ENCODE assay signal across 1 cellular context in the genomic region with DNA sequence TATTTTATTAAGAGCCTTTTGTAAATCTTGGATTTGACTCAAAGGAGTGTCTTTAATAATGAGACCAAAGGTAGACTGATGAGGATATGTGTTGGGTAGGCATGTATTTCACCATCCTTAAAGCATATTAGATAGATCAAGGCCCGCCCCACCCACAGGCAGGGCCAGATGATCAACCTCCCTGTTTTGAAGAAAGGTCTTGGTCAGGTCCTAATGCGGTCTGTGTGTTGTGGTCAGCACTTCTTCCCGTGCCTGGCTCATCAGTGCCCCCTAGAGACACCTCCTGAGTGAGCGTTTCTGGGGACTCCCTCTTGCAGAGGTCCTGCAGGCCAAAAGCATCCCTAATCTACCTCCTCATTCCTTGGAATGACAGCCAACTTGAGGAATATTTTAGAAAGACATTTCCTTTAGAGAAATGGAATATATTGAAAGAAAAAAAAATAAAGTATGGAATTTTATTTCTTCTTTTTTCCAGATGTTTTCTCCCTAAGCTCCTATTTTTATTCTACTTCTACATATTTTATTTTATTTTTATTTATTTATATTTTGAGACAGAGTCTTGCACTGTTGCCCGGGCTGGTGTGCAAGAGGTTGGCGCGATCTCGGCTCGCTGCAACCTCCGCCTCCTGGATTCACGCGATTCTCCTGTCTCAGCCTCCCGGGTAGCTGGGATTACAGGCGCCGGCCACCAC.
TF ChIP-seq lines count a peak whose summit lies in the region.

No MANE protein-coding gene starts in this region.

TF ChIP-seq in HepG2, 621 proteins besides CTCF, POLR2A, EP300 and RAD21 (continued from another document and continues in another):
- TF ChIP-seq RNF219 (CRISPR knock-in tag; IDR thresholded peaks at IDR 0.05): no peak
- TF ChIP-seq, protein P1, sequence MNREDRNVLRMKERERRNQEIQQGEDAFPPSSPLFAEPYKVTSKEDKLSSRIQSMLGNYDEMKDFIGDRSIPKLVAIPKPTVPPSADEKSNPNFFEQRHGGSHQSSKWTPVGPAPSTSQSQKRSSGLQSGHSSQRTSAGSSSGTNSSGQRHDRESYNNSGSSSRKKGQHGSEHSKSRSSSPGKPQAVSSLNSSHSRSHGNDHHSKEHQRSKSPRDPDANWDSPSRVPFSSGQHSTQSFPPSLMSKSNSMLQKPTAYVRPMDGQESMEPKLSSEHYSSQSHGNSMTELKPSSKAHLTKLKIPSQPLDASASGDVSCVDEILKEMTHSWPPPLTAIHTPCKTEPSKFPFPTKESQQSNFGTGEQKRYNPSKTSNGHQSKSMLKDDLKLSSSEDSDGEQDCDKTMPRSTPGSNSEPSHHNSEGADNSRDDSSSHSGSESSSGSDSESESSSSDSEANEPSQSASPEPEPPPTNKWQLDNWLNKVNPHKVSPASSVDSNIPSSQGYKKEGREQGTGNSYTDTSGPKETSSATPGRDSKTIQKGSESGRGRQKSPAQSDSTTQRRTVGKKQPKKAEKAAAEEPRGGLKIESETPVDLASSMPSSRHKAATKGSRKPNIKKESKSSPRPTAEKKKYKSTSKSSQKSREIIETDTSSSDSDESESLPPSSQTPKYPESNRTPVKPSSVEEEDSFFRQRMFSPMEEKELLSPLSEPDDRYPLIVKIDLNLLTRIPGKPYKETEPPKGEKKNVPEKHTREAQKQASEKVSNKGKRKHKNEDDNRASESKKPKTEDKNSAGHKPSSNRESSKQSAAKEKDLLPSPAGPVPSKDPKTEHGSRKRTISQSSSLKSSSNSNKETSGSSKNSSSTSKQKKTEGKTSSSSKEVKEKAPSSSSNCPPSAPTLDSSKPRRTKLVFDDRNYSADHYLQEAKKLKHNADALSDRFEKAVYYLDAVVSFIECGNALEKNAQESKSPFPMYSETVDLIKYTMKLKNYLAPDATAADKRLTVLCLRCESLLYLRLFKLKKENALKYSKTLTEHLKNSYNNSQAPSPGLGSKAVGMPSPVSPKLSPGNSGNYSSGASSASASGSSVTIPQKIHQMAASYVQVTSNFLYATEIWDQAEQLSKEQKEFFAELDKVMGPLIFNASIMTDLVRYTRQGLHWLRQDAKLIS (CRISPR knock-in tag; IDR thresholded peaks at IDR 0.05): no peak
- peak; percentile 80; the same call in 1 of the 2 replicates for TF ChIP-seq KAT7 (CRISPR knock-in tag; IDR thresholded peaks at IDR 0.05; ENCODE audit: borderline replicate concordance)
- TF ChIP-seq KAT8 (CRISPR knock-in tag; IDR thresholded peaks at IDR 0.05): peak; percentile 37; the same call in 1 of the 2 replicates
- TF ChIP-seq, protein P2, sequence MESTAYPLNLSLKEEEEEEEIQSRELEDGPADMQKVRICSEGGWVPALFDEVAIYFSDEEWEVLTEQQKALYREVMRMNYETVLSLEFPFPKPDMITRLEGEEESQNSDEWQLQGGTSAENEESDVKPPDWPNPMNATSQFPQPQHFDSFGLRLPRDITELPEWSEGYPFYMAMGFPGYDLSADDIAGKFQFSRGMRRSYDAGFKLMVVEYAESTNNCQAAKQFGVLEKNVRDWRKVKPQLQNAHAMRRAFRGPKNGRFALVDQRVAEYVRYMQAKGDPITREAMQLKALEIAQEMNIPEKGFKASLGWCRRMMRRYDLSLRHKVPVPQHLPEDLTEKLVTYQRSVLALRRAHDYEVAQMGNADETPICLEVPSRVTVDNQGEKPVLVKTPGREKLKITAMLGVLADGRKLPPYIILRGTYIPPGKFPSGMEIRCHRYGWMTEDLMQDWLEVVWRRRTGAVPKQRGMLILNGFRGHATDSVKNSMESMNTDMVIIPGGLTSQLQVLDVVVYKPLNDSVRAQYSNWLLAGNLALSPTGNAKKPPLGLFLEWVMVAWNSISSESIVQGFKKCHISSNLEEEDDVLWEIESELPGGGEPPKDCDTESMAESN (CRISPR knock-in tag; conservative IDR thresholded peaks at IDR 0.05): 0 out of 2 replicates have a peak, but pooled peaks have one; percentile 45
- no peak for TF ChIP-seq POLR2AphosphoS5 (IDR thresholded peaks at IDR 0.05; ENCODE audit: low read depth, low read length)
- no peak for TF ChIP-seq JUND (CRISPR knock-in tag; IDR thresholded peaks at IDR 0.05)
- no peak for TF ChIP-seq ZNF841 (CRISPR knock-in tag; IDR thresholded peaks at IDR 0.05; ENCODE audit: borderline replicate concordance)
- no peak for TF ChIP-seq ZNF280D (CRISPR knock-in tag; IDR thresholded peaks at IDR 0.05)
- TF ChIP-seq ZNF263 (CRISPR knock-in tag; IDR thresholded peaks at IDR 0.05): no peak
- peak; percentile 55; the same call in 1 of the 2 replicates for TF ChIP-seq ZNF605 (CRISPR knock-in tag; IDR thresholded peaks at IDR 0.05)
- no peak for TF ChIP-seq TAF15 (IDR thresholded peaks at IDR 0.05; ENCODE audit: low read depth, low read length, poor library complexity, severe bottlenecking)
- TF ChIP-seq REL (CRISPR knock-in tag; conservative IDR thresholded peaks at IDR 0.05): no peak
- TF ChIP-seq PITX1 (CRISPR knock-in tag; IDR thresholded peaks at IDR 0.05): no peak; the same call in 1 of the 2 replicates
- TF ChIP-seq ZNF746 (CRISPR knock-in tag; IDR thresholded peaks at IDR 0.05): no peak
- no peak for TF ChIP-seq SRSF9 (IDR thresholded peaks at IDR 0.05; ENCODE audit: borderline replicate concordance, insufficient read depth, low read depth, low read length, poor library complexity, severe bottlenecking)
- TF ChIP-seq NCOA5 (CRISPR knock-in tag; IDR thresholded peaks at IDR 0.05): no peak
- TF ChIP-seq HOXA3 (CRISPR knock-in tag; IDR thresholded peaks at IDR 0.05): peak; percentile 50; the same call in 1 of the 2 replicates
- no peak for TF ChIP-seq JARID2 (CRISPR knock-in tag; IDR thresholded peaks at IDR 0.05; ENCODE audit: insufficient replicate concordance)
- no peak for TF ChIP-seq U2AF2 (IDR thresholded peaks at IDR 0.05; ENCODE audit: low read depth, low read length)
- peak; percentile 59; the same call in 1 of the 2 replicates for TF ChIP-seq PRDM10 (CRISPR knock-in tag; IDR thresholded peaks at IDR 0.05; ENCODE audit: low read depth)
- no peak for TF ChIP-seq ZNF607 (CRISPR knock-in tag; IDR thresholded peaks at IDR 0.05; ENCODE audit: borderline replicate concordance)
- TF ChIP-seq ZBTB3 (CRISPR knock-in tag; IDR thresholded peaks at IDR 0.05; ENCODE audit: borderline replicate concordance, low read depth): no peak
- no peak for TF ChIP-seq ARNTL (CRISPR knock-in tag; IDR thresholded peaks at IDR 0.05)
- TF ChIP-seq ZNF496 (CRISPR knock-in tag; IDR thresholded peaks at IDR 0.05; ENCODE audit: insufficient replicate concordance): no peak
- TF ChIP-seq, protein P3, sequence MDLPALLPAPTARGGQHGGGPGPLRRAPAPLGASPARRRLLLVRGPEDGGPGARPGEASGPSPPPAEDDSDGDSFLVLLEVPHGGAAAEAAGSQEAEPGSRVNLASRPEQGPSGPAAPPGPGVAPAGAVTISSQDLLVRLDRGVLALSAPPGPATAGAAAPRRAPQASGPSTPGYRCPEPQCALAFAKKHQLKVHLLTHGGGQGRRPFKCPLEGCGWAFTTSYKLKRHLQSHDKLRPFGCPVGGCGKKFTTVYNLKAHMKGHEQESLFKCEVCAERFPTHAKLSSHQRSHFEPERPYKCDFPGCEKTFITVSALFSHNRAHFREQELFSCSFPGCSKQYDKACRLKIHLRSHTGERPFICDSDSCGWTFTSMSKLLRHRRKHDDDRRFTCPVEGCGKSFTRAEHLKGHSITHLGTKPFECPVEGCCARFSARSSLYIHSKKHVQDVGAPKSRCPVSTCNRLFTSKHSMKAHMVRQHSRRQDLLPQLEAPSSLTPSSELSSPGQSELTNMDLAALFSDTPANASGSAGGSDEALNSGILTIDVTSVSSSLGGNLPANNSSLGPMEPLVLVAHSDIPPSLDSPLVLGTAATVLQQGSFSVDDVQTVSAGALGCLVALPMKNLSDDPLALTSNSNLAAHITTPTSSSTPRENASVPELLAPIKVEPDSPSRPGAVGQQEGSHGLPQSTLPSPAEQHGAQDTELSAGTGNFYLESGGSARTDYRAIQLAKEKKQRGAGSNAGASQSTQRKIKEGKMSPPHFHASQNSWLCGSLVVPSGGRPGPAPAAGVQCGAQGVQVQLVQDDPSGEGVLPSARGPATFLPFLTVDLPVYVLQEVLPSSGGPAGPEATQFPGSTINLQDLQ (CRISPR knock-in tag; IDR thresholded peaks at IDR 0.05): no peak
- TF ChIP-seq GZF1 (CRISPR knock-in tag; IDR thresholded peaks at IDR 0.05): no peak
- no peak for TF ChIP-seq ZNF83 (CRISPR knock-in tag; IDR thresholded peaks at IDR 0.05; ENCODE audit: borderline replicate concordance)
- TF ChIP-seq KLF9 (CRISPR knock-in tag; IDR thresholded peaks at IDR 0.05; ENCODE audit: low read depth): 0 out of 2 replicates have a peak, but pooled peaks have one; percentile 48
- no peak for TF ChIP-seq TAF1 (CRISPR knock-in tag; IDR thresholded peaks at IDR 0.05)
- no peak for TF ChIP-seq XBP1 (CRISPR knock-in tag; IDR thresholded peaks at IDR 0.05)
- 0 out of 2 replicates have a peak, but pooled peaks have one; percentile 32 for TF ChIP-seq PAX8 (CRISPR knock-in tag; IDR thresholded peaks at IDR 0.05; ENCODE audit: borderline replicate concordance)
